8 cellular contexts compared by ENCODE assay signal in genomic region chr7:84196007-84196551, GRCh38. TPM values are rescaled to one million over a fixed set of nuclear protein-coding genes. Genes with fewer than 3 reads are reported as not detected.
DNase-seq lines count a peak whose midpoint lies in the region; ATAC-seq and TF ChIP-seq lines count a peak whose summit lies in the region.

No MANE protein-coding gene starts in this region.

- peak overlapping the region; percentile 9; the same call in 1 of the 2 replicates for H4K5ac ChIP-seq in IMR-90 (ENCODE audit: low read depth, low read length)

- TF ChIP-seq POLR2A in IMR-90 (IDR thresholded peaks at IDR 0.05; ENCODE audit: low read depth, low read length), result no peak; the same call in 1 of the 2 replicates
- TF ChIP-seq POLR2A in body of pancreas (IDR thresholded peaks at IDR 0.05), result no peak

- H3K4me1 ChIP-seq in IMR-90 (ENCODE audit: control insufficient read depth, insufficient read depth, low read length), result no peaks in the 10 kb centered on the region
- peaks cover 6% of the 10 kb centered on the region for H3K4me1 ChIP-seq in body of pancreas

- WGBS in IMR-90 (ENCODE audit: extremely low coverage in 2 of 2, insufficient read length in 1 of 2), 2 experiments, result no CpG with 5 or more reads among the region's 4 CpGs
- WGBS in body of pancreas, 2 donors, result 36 to 43% methylated on average over 4 of the region's 4 CpGs

- H2AFZ ChIP-seq in IMR-90 (replicated peaks; ENCODE audit: low read length, poor library complexity), result peak overlapping the region; percentile 2

- H3K9me3 ChIP-seq in IMR-90 (ENCODE audit: control insufficient read depth, insufficient read depth, low read length), result no peaks in the 10 kb centered on the region
- no peaks in the 10 kb centered on the region for H3K9me3 ChIP-seq in body of pancreas

- H3K9me1 ChIP-seq in IMR-90 (ENCODE audit: insufficient read depth, low read length), result no peaks in the 10 kb centered on the region

- intact Hi-C loops in IMR-90 (cut with micrococcal nuclease) (loop anchor here (5.0 to 10.0 kb wide), 3 partner anchors 176 to 529 kb away; no protein-coding TSS in a partner anchor), dorsolateral prefrontal cortex (cut with DNase I) (no loop called here), body of pancreas (cut with DNase I) (no loop called here)

- no peak overlapping the region for H2AK9ac ChIP-seq in IMR-90 (replicated peaks; ENCODE audit: low read depth, low read length, poor library complexity)

- dilution Hi-C loops in IMR-90 (cut with HindIII; ENCODE audit: low sequenced_read_pairs, unreplicated experiment), result no loop called here

- in situ Hi-C loops in IMR-90 (cut with MboI; ENCODE audit: low sequenced_read_pairs), result loop anchor here (10.0 kb wide), 2 partner anchors 211 to 829 kb away; no protein-coding TSS in a partner anchor

- peak overlapping the region; percentile 8; the same call in 1 of the 2 replicates for H4K91ac ChIP-seq in IMR-90 (ENCODE audit: insufficient read depth, low read depth, low read length)

- BruUV-seq in IMR-90 (replicated peaks; lab: Mats Ljungman, UMichigan), result no TSS peak

- peak overlapping the region; percentile 34 for H3K18ac ChIP-seq in IMR-90 (ENCODE audit: low read depth, low read length)

- H3K56ac ChIP-seq in IMR-90 (ENCODE audit: extremely low read depth, insufficient read depth, low read length), result peak overlapping the region; percentile 78

- DNase-seq in AG04449 (ENCODE audit: low read depth, low spot score) (no peak), IMR-90 (peak; percentile 77), dorsolateral prefrontal cortex (no peak), mesothelial cell of epicardium (ENCODE audit: low spot score in 2 of 2, unreplicated experiment in 2 of 2) (no peak), NCI-H2227 treated with DMSO at 0.1 percent for 48 hours (lab: John Stamatoyannopoulos, UW) (no peak), body of pancreas (no peak)

- peak overlapping the region; percentile 92 for H2BK5ac ChIP-seq in IMR-90 (ENCODE audit: low read depth, low read length, poor library complexity, severe bottlenecking)

- peak overlapping the region; percentile 20 to 63; a peak in 3 of 4 replicates for H4K8ac ChIP-seq in IMR-90 (ENCODE audit: low read depth in 2 of 2, low read length in 2 of 2)

- H3K4me1 Mint-ChIP-seq in mesothelial cell of epicardium, result peaks cover 37% of the 10 kb centered on the region

- peak overlapping the region; percentile 11; the same call in 1 of the 2 replicates for H2BK20ac ChIP-seq in IMR-90 (ENCODE audit: low read depth, low read length)

- POLR2A ChIA-PET in AG04449 (lab: Yijun Ruan, JAX), result no interaction called here
- POLR2A ChIA-PET in IMR-90 (lab: Charles Lee; ENCODE audit: unreplicated experiment), result interaction anchor here (0.6 kb wide), 2 partner anchors 487 to 503 kb away, joined by 3 to 5 read pairs; no protein-coding TSS in a partner anchor

- peak overlapping the region; percentile 26; the same call in 1 of the 2 replicates for H3K4ac ChIP-seq in IMR-90 (ENCODE audit: low read depth, low read length)

- TF ChIP-seq CTCF in AG04449 (IDR thresholded peaks at IDR 0.05; ENCODE audit: insufficient read depth, low read length, missing control alignments) (no peak), IMR-90 (conservative IDR thresholded peaks at IDR 0.05; ENCODE audit: low read depth, low read length) (no peak), dorsolateral prefrontal cortex (IDR thresholded peaks at IDR 0.05 in 54 of 56, conservative IDR thresholded peaks at IDR 0.05 in 2 of 56; ENCODE audit: low read depth in 1 of 56, partially characterized antibody in 56 of 56) (no peak), mesothelial cell of epicardium (IDR thresholded peaks at IDR 0.05; ENCODE audit: unreplicated experiment) (no peak), body of pancreas (IDR thresholded peaks at IDR 0.05) (no peak)

- 0 out of 2 replicates have a peak, but pooled peaks have one; percentile 7 for TF ChIP-seq RAD21 in IMR-90 (IDR thresholded peaks at IDR 0.05; ENCODE audit: low read length)

- H2BK15ac ChIP-seq in IMR-90 (ENCODE audit: low read depth, low read length), result peak overlapping the region; percentile 43; the same call in 2 of the 3 replicates

- H3K4me3 Mint-ChIP-seq in mesothelial cell of epicardium, result peak overlapping the region; percentile 93

- H3K9me3 Mint-ChIP-seq in mesothelial cell of epicardium, result no peaks in the 10 kb centered on the region

- peak overlapping the region; percentile 96 for H3K9ac ChIP-seq in IMR-90 (ENCODE audit: low read depth, low read length)

- no peaks in the 10 kb centered on the region for H3K27me3 ChIP-seq in IMR-90 (ENCODE audit: control insufficient read depth, insufficient read depth, low read length)
- H3K27me3 ChIP-seq in dorsolateral prefrontal cortex, result no peaks in the 10 kb centered on the region
- peaks cover 0 to 9% of the 10 kb centered on the region in 2 donors for H3K27me3 ChIP-seq in body of pancreas

- peak overlapping the region; percentile 74 for H2BK120ac ChIP-seq in IMR-90 (ENCODE audit: low read depth, low read length)

- H2AK5ac ChIP-seq in IMR-90 (ENCODE audit: low read depth, low read length), result no peak overlapping the region

- H3K4me3 ChIP-seq in AG04449 (ENCODE audit: low read depth, low read length) (peak overlapping the region; percentile 62), IMR-90 (ENCODE audit: insufficient read depth, low read depth, low read length) (peak overlapping the region; percentile 84), dorsolateral prefrontal cortex (peak overlapping the region in 57 of 59 donors; percentile 1 to 71 (median 55)), body of pancreas (no peak overlapping the region)

- peak overlapping the region; percentile 97 for H3K27ac Mint-ChIP-seq in mesothelial cell of epicardium

- H3K27ac ChIP-seq in IMR-90 (ENCODE audit: insufficient read depth, low read length) (peak overlapping the region; percentile 52), dorsolateral prefrontal cortex (peak overlapping the region in 26 of 59 donors; percentile 17 to 66 (median 45)), body of pancreas (no peak overlapping the region)

- H3K14ac ChIP-seq in IMR-90 (replicated peaks; ENCODE audit: low read depth, low read length), result peak overlapping the region; percentile 27

- no peaks in the 10 kb centered on the region for H3K27me3 Mint-ChIP-seq in mesothelial cell of epicardium (ENCODE audit: low read depth)

- H4K20me1 ChIP-seq in IMR-90 (ENCODE audit: insufficient read depth, low read length), result no peaks in the 10 kb centered on the region

- CTCF ChIA-PET in AG04449 (lab: Yijun Ruan, JAX), result interaction anchor here (1.1 to 1.6 kb wide), 3 partner anchors 10 to 262 kb away, joined by 3 to 7 read pairs (median 3); no protein-coding TSS in a partner anchor
- CTCF ChIA-PET in IMR-90 (lab: Yijun Ruan, JAX), result interaction anchor here (0.6 kb wide), 1 partner anchor 169 kb away, joined by 4 read pairs; no protein-coding TSS in a partner anchor

- H3K36me3 Mint-ChIP-seq in mesothelial cell of epicardium, result no peaks in the 10 kb centered on the region

- peak overlapping the region; percentile 74; the same call in 1 of the 2 replicates for H3K23ac ChIP-seq in IMR-90 (ENCODE audit: low read depth, low read length)

- H3K36me3 ChIP-seq in IMR-90 (ENCODE audit: control insufficient read depth, insufficient read depth, low read length) (no peaks in the 10 kb centered on the region), body of pancreas (replicated peaks in 1 of 2; ENCODE audit: insufficient read depth in 1 of 2, low read depth in 2 of 2) (no peaks in the 10 kb centered on the region)

- peak; percentile 64 for ATAC-seq in IMR-90 (ENCODE audit: low read depth)
- ATAC-seq in HG02642 (IDR thresholded peaks at IDR 0.05; ENCODE audit: poor library complexity, unreplicated experiment), result no peak
- no peak for ATAC-seq in body of pancreas
- ATAC-seq in GM18867 (IDR thresholded peaks at IDR 0.05; ENCODE audit: unreplicated experiment), result no peak

- peak overlapping the region; percentile 68 for H3K4me2 ChIP-seq in IMR-90 (ENCODE audit: low read depth, low read length)

- no peaks in the 10 kb centered on the region for H3K79me1 ChIP-seq in IMR-90 (ENCODE audit: low read depth in 1 of 2, low read length in 2 of 2)

TF ChIP-seq in IMR-90, 13 proteins besides CTCF, POLR2A, EP300 and RAD21:
- TF ChIP-seq CEBPB (IDR thresholded peaks at IDR 0.05; ENCODE audit: low read depth, low read length) (no peak), FOS (IDR thresholded peaks at IDR 0.05; ENCODE audit: low read depth, low read length) (no peak), RCOR1 (IDR thresholded peaks at IDR 0.05; ENCODE audit: insufficient replicate concordance, low read length) (no peak), SMC3 (IDR thresholded peaks at IDR 0.05; ENCODE audit: low read depth, low read length) (no peak), MAZ (IDR thresholded peaks at IDR 0.05; ENCODE audit: borderline replicate concordance, low read depth, low read length) (no peak), BHLHE40 (IDR thresholded peaks at IDR 0.05; ENCODE audit: low read depth, low read length) (no peak)

RNA-seq across cellular contexts. Expression of gene SEMA3A, which starts 1.5 kb away (rescaled TPM):
- 187 and 213 TPM in 2 replicates for total RNA-seq in IMR-90 (2012; rRNA removed)
- polyA plus RNA-seq in IMR-90 (2012; rRNA removed), result 27.0 and 31.2 TPM in 2 replicates
- 4.9 and 6.8 TPM in 2 replicates for polyA plus RNA-seq in IMR-90 (2012; cell fraction: cytosol; rRNA removed)
- polyA plus RNA-seq in IMR-90 (2012; cell fraction: nucleus; rRNA removed; ENCODE audit: low replicate concordance), result 2.4 and 22.8 TPM in 2 replicates
- total RNA-seq in dorsolateral prefrontal cortex, result 10 to 100 TPM in 119 of 120 experiments, 1 to 10 TPM in 1; 9.7 to 45.2 (median 24.3) TPM
- total RNA-seq in mesothelial cell of epicardium, result 43.4 to 50.4 TPM (median 44.4 TPM) in 3 replicates
- total RNA-seq in body of pancreas, result 1 to 10 TPM in 1 of 2 donors, under 1 TPM in 1; 0.33 to 2.6 TPM

Comparison
In these comparisons a context has a peak if more than half of its experiments do, and no peak if none do; other contexts are left out.
1. H3K4me3 ChIP-seq: peak in AG04449 (single experiment), IMR-90 (single experiment) and dorsolateral prefrontal cortex (57 of 59); none in body of pancreas (0 of 2).